In genomic region chr4:14892563-14892962, GRCh38 we compare ENCODE assay signal across 2 cellular contexts.
TF ChIP-seq lines count a peak whose summit lies in the region.

No MANE protein-coding gene starts in this region.

TF ChIP-seq in K562, 482 proteins besides CTCF, POLR2A, EP300 and RAD21:
- TF ChIP-seq NR2C2 (CRISPR knock-in tag; IDR thresholded peaks at IDR 0.05) = no peak
- 0 out of 2 replicates have a peak, but pooled peaks have one; percentile 55 for TF ChIP-seq NR2C2 (tag; IDR thresholded peaks at IDR 0.05)
- no peak for TF ChIP-seq EHMT2 (IDR thresholded peaks at IDR 0.05)
- no peak for TF ChIP-seq ELF1 (tag; IDR thresholded peaks at IDR 0.05)
- no peak for TF ChIP-seq PYGO2 (tag; IDR thresholded peaks at IDR 0.05)
- no peak for TF ChIP-seq HBP1 (CRISPR knock-in tag; IDR thresholded peaks at IDR 0.05)
- TF ChIP-seq NR2C1 (IDR thresholded peaks at IDR 0.05) = no peak
- TF ChIP-seq NR2C1 (tag; IDR thresholded peaks at IDR 0.05) = 0 out of 2 replicates have a peak, but pooled peaks have one; percentile 24
- TF ChIP-seq ILF3 (IDR thresholded peaks at IDR 0.05; ENCODE audit: borderline replicate concordance) = no peak
- peak; percentile 59; the same call in 1 of the 2 replicates for TF ChIP-seq DMBX1 (CRISPR knock-in tag; IDR thresholded peaks at IDR 0.05; ENCODE audit: borderline replicate concordance)
- TF ChIP-seq SP2 (IDR thresholded peaks at IDR 0.05; ENCODE audit: extremely low read depth, low read depth, low read length, poor library complexity, severe bottlenecking) = no peak
- TF ChIP-seq, protein P1, sequence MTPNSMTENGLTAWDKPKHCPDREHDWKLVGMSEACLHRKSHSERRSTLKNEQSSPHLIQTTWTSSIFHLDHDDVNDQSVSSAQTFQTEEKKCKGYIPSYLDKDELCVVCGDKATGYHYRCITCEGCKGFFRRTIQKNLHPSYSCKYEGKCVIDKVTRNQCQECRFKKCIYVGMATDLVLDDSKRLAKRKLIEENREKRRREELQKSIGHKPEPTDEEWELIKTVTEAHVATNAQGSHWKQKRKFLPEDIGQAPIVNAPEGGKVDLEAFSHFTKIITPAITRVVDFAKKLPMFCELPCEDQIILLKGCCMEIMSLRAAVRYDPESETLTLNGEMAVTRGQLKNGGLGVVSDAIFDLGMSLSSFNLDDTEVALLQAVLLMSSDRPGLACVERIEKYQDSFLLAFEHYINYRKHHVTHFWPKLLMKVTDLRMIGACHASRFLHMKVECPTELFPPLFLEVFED (CRISPR knock-in tag; conservative IDR thresholded peaks at IDR 0.05) = no peak
- TF ChIP-seq ZFP30 (CRISPR knock-in tag; IDR thresholded peaks at IDR 0.05; ENCODE audit: borderline replicate concordance) = no peak
- peak; percentile 40; the same call in 1 of the 2 replicates for TF ChIP-seq SMAD4 (CRISPR knock-in tag; conservative IDR thresholded peaks at IDR 0.05)
- TF ChIP-seq ZNF175 (CRISPR knock-in tag; IDR thresholded peaks at IDR 0.05; ENCODE audit: low read depth) = peak; percentile 51; the same call in 1 of the 2 replicates

TF ChIP-seq in HepG2, 621 proteins besides CTCF, POLR2A, EP300 and RAD21 (continued from another document):
- TF ChIP-seq SIX1 (CRISPR knock-in tag; IDR thresholded peaks at IDR 0.05; ENCODE audit: borderline replicate concordance) = no peak
- no peak for TF ChIP-seq PRMT3 (CRISPR knock-in tag; IDR thresholded peaks at IDR 0.05; ENCODE audit: borderline replicate concordance, low read depth)
- TF ChIP-seq ARNT (IDR thresholded peaks at IDR 0.05) = no peak
- TF ChIP-seq RXRA (CRISPR knock-in tag; IDR thresholded peaks at IDR 0.05) = 0 out of 2 replicates have a peak, but pooled peaks have one; percentile 30
